ENCODE assay signal across 8 cellular contexts in the genomic region with DNA sequence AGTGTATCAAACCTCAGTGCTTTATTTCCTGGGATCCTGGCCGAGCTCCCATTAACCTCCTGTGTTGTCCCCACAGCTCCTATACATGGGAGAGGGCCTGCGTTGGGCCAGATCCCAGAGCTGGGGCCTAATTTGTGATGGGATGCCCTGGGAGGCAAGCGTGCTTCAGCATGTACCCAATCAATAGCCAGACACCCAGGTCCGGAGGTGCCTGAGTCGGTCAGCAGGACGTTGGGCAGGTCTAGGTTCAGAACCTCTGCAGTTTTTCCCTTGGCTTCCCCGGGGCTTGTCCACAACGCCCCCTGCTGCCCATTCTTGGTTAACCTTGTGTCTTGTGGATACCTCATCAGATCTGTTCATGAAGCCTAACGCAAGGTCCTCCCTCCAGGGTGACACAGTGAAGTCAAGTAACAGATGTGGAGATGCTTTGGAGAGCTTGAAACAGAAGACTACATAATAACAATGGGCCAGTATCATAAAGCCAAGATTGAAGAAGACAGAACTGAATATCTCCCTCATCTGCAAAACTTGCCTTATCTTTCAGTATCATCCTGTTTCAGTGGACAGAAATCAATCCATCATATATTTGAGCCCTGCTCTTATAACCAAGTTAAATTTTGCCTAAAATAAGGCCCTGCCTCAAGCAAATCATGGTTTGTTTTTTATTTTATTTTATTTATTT. TPM values are rescaled to one million over a fixed set of nuclear protein-coding genes. Genes with fewer than 3 reads are reported as not detected.
DNase-seq lines count a peak whose midpoint lies in the region; ATAC-seq and TF ChIP-seq lines count a peak whose summit lies in the region.
"Not testable (repeated sequence)": the region's sequence is repeated elsewhere in the genome, so short reads cannot be mapped to it uniquely, and the experiment has no call there.

No MANE protein-coding gene starts in this region.

- TF ChIP-seq CTCF in C4-2B (conservative IDR thresholded peaks at IDR 0.05) (peak; percentile 58), colonic mucosa (IDR thresholded peaks at IDR 0.05) (peak; percentile 69)

- H3K4me3 ChIP-seq in colonic mucosa: not testable (repeated sequence)

- H3K27ac ChIP-seq in C4-2B, colonic mucosa: not testable (repeated sequence)

- DNase-seq in HT1080 (ENCODE audit: low read depth) (peak; percentile 75), NK-92 (lab: John Stamatoyannopoulos, UW; ENCODE audit: unreplicated experiment) (peak; percentile 29), colonic mucosa (peak; percentile 94), left kidney (ENCODE audit: low read depth, low spot score) (peak; percentile 89)
- peak; percentile 88 to 91 for DNase-seq in activated CD4-positive, alpha-beta T cell treated with anti-CD3 and anti-CD28 coated beads, Interleukin-2, amount 50 U/mL, for 4 hours
- peak; percentile 92 for DNase-seq in stimulated activated CD4-positive, alpha-beta T cell treated with anti-CD3 and anti-CD28 coated beads, Interleukin-4, amount 100 ng/mL, for 24 hours

- H3K9me3 ChIP-seq in colonic mucosa: not testable (repeated sequence)

- H3K4me1 ChIP-seq in colonic mucosa: not testable (repeated sequence)

- peak; percentile 77 for ATAC-seq in GM19351 (IDR thresholded peaks at IDR 0.05; ENCODE audit: unreplicated experiment)

- not testable (repeated sequence) for H3K9ac ChIP-seq in colonic mucosa (ENCODE audit: low read depth in 2 of 2, low read length in 2 of 2)

- intact Hi-C loops in colonic mucosa (cut with DNase I): loop anchor here (2.0 to 5.0 kb wide), 2 partner anchors 72 to 154 kb away; a partner anchor contains a TSS

- not testable (repeated sequence) for H3K36me3 ChIP-seq in colonic mucosa

- not testable (repeated sequence) for H3K27me3 ChIP-seq in colonic mucosa

RNA-seq across cellular contexts. Expression of a gene that starts 27.3 kb away (rescaled TPM):
- 24.6 and 36.2 TPM in 2 replicates for total RNA-seq in HT1080 (2014; rRNA removed; shearing (Covaris generic))
- 35.9 and 41.9 TPM in 2 replicates for polyA plus RNA-seq in HT1080 (2015; cell fraction: cytosol; rRNA removed)
- polyA plus RNA-seq in HT1080 (2015; cell fraction: nucleus; rRNA removed): 45.9 and 56.2 TPM in 2 replicates
- 100 to 1,000 TPM; 258 to 324 TPM for total RNA-seq in colonic mucosa

Comparison
In these comparisons a context has a peak if more than half of its experiments do, and no peak if none do; other contexts are left out.
1. DNase-seq: peak in every context shown above with its lines; median percentile 94 in colonic mucosa; 92 in stimulated activated CD4-positive, alpha-beta T cell treated with anti-CD3 and anti-CD28 coated beads, Interleukin-4, amount 100 ng/mL, for 24 hours; 90 in activated CD4-positive, alpha-beta T cell treated with anti-CD3 and anti-CD28 coated beads, Interleukin-2, amount 50 U/mL, for 4 hours; 89 in left kidney; 75 in HT1080; 29 in NK-92.